Comparison of ENCODE assay signal across 8 cellular contexts in the genomic region with DNA sequence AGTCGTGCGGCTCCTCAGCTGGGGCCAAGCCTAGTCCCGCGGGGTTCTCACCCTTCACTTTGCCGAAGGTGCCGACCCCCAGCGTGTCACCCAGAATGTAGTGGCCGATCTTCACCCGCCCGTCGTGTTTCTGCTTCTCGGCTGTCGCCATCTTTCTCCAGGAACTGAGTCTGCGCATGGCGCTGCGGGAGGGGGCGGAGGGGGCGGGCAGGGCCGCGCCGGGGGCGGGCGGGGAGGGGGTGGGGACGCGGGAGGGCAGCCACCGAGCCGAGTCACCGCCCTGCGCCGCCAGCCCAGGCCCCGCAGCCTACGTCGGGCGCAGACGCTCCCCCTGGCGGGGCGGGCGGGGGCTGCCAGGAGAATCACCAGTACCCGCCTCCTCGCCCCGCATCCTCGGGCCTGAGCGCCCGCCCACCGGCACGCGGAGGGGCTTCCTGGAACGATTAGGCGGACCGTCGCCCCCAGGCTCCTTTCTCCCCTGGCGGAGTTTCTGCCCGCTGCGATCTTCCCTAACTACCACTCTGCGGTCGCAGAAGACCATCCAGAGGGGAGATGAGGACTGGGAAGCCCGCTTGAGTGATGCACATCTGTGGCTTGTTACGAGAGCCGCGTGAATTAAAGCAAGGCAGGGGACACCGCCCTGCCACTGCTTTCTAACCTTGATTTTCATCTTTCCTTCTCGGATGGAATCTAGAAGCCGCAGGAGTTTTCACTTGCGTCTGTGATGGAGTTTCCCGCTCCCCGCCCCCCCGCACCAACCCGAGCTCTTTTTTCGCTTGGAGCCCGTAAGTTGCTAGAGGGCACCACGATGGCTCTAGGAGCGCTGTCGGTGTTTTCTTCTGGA. TPM values are rescaled to one million over a fixed set of nuclear protein-coding genes. Genes with fewer than 3 reads are reported as not detected.
DNase-seq lines count a peak whose midpoint lies in the region; ATAC-seq, FAIRE-seq and TF ChIP-seq lines count a peak whose summit lies in the region.

A gene (minus strand): TSS at position 363 of the 844 bp plus-strand sequence. CDS start 185 bp downstream, at position 178.

- H3K27ac ChIP-seq in kidney (ENCODE audit: low read depth in 2 of 2, low read length in 2 of 2): peak within 1 kb of the TSS; percentile 92 to 95

- no peaks in the 10 kb centered on the region for H3K27me3 ChIP-seq in BE2C

- TF ChIP-seq CTCF in BE2C (IDR thresholded peaks at IDR 0.05; ENCODE audit: low read depth, low read length): peak; percentile 54
- TF ChIP-seq CTCF in kidney (IDR thresholded peaks at IDR 0.05; ENCODE audit: borderline replicate concordance, extremely low read depth, insufficient read depth): peak; percentile 73

- intact Hi-C loops in kidney (cut with DNase I): no loop called here

- no peaks in the 10 kb centered on the region for H3K9me3 ChIP-seq in BE2C
- no peaks in the 10 kb centered on the region for H3K9me3 ChIP-seq in kidney (ENCODE audit: control insufficient read depth in 1 of 2, low read length in 2 of 2)

- ATAC-seq in HG03439 (IDR thresholded peaks at IDR 0.05; ENCODE audit: unreplicated experiment): peak; percentile 99

- H3K36me3 ChIP-seq in BE2C: peaks cover 7% of the 10 kb centered on the region
- no peaks in the 10 kb centered on the region for H3K36me3 ChIP-seq in kidney (ENCODE audit: control insufficient read depth in 1 of 2, insufficient read depth in 2 of 2, low read length in 2 of 2)

- FAIRE-seq in kidney (lab: Jason Lieb, UNC): no peak

- DNase-seq in BE2C: peak; percentile 95
- DNase-seq in GM19238 (ENCODE audit: insufficient read length, low spot score): peak; percentile 86
- DNase-seq in NCI-H460 (ENCODE audit: extremely low read depth, low read depth): peak; percentile 89
- peak; percentile 90 for DNase-seq in activated CD4-positive, CD25-positive, alpha-beta regulatory T cell treated with anti-CD3 and anti-CD28 coated beads, Interleukin-2, amount 50 U/mL, for 72 hours
- DNase-seq in cerebellar cortex (ENCODE audit: low spot score): peak; percentile 87
- DNase-seq in kidney: peak; percentile 96
- peak; percentile 92 for DNase-seq in stimulated activated CD4-positive, alpha-beta T cell treated with anti-CD3 and anti-CD28 coated beads, Interleukin-15, amount 100 ng/mL, for 24 hours

- H3K9ac ChIP-seq in kidney (ENCODE audit: low read length in 2 of 2): peak within 1 kb of the TSS; percentile 77 to 88

- peaks cover 3% of the 10 kb centered on the region for H3K4me1 ChIP-seq in BE2C
- H3K4me1 ChIP-seq in kidney (ENCODE audit: control insufficient read depth in 1 of 2, insufficient read depth in 1 of 2, low read depth in 1 of 2, low read length in 2 of 2): peaks cover 0 to 3% of the 10 kb centered on the region in 2 donors

- H3K4me3 ChIP-seq in BE2C (ENCODE audit: low read depth, low read length): peak within 1 kb of the TSS; percentile 93
- H3K4me3 ChIP-seq in kidney (ENCODE audit: low read length in 2 of 2): peak within 1 kb of the TSS; percentile 95 to 96

RNA-seq across cellular contexts. Expression of the gene that starts here (rescaled TPM):
- 36.3 TPM for polyA plus RNA-seq in BE2C (2012; ENCODE audit: insufficient read depth, insufficient read length, low read depth)
- total RNA-seq in NCI-H460 (2014; rRNA removed; shearing (Covaris generic)): 86.2 and 89.3 TPM in 2 replicates
- polyA plus RNA-seq in NCI-H460 (2014; cell fraction: nucleus; rRNA removed): 47.5 and 62.5 TPM in 2 replicates
- 104 TPM for total RNA-seq in kidney
- 17.4 TPM for polyA plus RNA-seq in kidney (ENCODE audit: insufficient read depth, low read depth, low replicate concordance)

Comparison
In these comparisons a context has a peak if more than half of its experiments do, and no peak if none do; other contexts are left out.
1. Peak in every context shown above with its lines: DNase-seq, ATAC-seq, H3K4me3 ChIP-seq and H3K27ac ChIP-seq.